Comparison of ENCODE assay signal across 8 cellular contexts in genomic region chr2:111463956-111464355, GRCh38.
DNase-seq lines count a peak whose midpoint lies in the region; ATAC-seq and TF ChIP-seq lines count a peak whose summit lies in the region.
"Not testable (repeated sequence)": the region's sequence is repeated elsewhere in the genome, so short reads cannot be mapped to it uniquely, and the experiment has no call there.

No MANE protein-coding gene starts in this region.

- not testable (repeated sequence) for TF ChIP-seq CTCF in DOHH2 (IDR thresholded peaks at IDR 0.05; ENCODE audit: low read depth, low read length, poor library complexity, severe bottlenecking); Peyer's patch (IDR thresholded peaks at IDR 0.05)

- H3K27ac Mint-ChIP-seq in activated naive CD4-positive, alpha-beta T cell treated with anti-CD3 and anti-CD28 coated beads, Interleukin-2, amount 50 U/mL, for 72 hours: not testable (repeated sequence)
- H3K27ac Mint-ChIP-seq in immature natural killer cell: peak overlapping the region in 3 of 6 donors; percentile 55 to 73 (median 61)
- peak overlapping the region; percentile 35 for H3K27ac Mint-ChIP-seq in stimulated activated memory B cell treated with anti-CD40 and anti-IgM and Interleukin-4, amounts not matched to agents 10 μg/mL and 1 μg/mL and 100 μg/mL, for 72 hours

- H3K4me3 Mint-ChIP-seq in immature natural killer cell: peak overlapping the region in 2 of 5 donors; percentile 47
- H3K4me3 Mint-ChIP-seq in stimulated activated memory B cell treated with anti-CD40 and anti-IgM and Interleukin-4, amounts not matched to agents 10 μg/mL and 1 μg/mL and 100 μg/mL, for 72 hours: not testable (repeated sequence)

- peak overlapping the region; percentile 50 for H3K4me3 ChIP-seq in DOHH2 (ENCODE audit: low read length)
- H3K4me3 ChIP-seq in Peyer's patch: peak overlapping the region in 1 of 4 donors; percentile 14

- H3K9me2 ChIP-seq in DOHH2 (replicated peaks; ENCODE audit: control insufficient read depth, low read length): not testable (repeated sequence)

- H3K27me3 ChIP-seq in DOHH2 (ENCODE audit: control insufficient read depth, low read length); Peyer's patch: not testable (repeated sequence)

- not testable (repeated sequence) for H3F3A ChIP-seq in DOHH2 (ENCODE audit: control insufficient read depth, insufficient read depth)

- not testable (repeated sequence) for H3K79me2 ChIP-seq in DOHH2 (ENCODE audit: control insufficient read depth, low read length)

- peaks cover 17% of the 10 kb centered on the region for H3K4me1 ChIP-seq in DOHH2 (ENCODE audit: control insufficient read depth, low read length)
- H3K4me1 ChIP-seq in Peyer's patch: not testable (repeated sequence)

- not testable (repeated sequence) for H3K4me1 Mint-ChIP-seq in immature natural killer cell; stimulated activated memory B cell treated with anti-CD40 and anti-IgM and Interleukin-4, amounts not matched to agents 10 μg/mL and 1 μg/mL and 100 μg/mL, for 72 hours

- not testable (repeated sequence) for H4K20me1 ChIP-seq in DOHH2 (ENCODE audit: control insufficient read depth, insufficient read depth, low read depth, low read length)

- not testable (repeated sequence) for H3K9me3 ChIP-seq in DOHH2 (ENCODE audit: control insufficient read depth, insufficient read depth, low read length); Peyer's patch

- not testable (repeated sequence) for H3K27ac ChIP-seq in DOHH2 (ENCODE audit: low read depth, low read length)
- H3K27ac ChIP-seq in Peyer's patch: peak overlapping the region in 2 of 4 donors; percentile 49 to 57

- peak overlapping the region; percentile 48 for H3K4me2 ChIP-seq in DOHH2 (ENCODE audit: low read length)

- not testable (repeated sequence) for H3K36me3 ChIP-seq in DOHH2 (ENCODE audit: control insufficient read depth, low read length); Peyer's patch

- H3K36me3 Mint-ChIP-seq in activated naive CD4-positive, alpha-beta T cell treated with anti-CD3 and anti-CD28 coated beads, Interleukin-2, amount 50 U/mL, for 72 hours; immature natural killer cell; stimulated activated memory B cell treated with anti-CD40 and anti-IgM and Interleukin-4, amounts not matched to agents 10 μg/mL and 1 μg/mL and 100 μg/mL, for 72 hours: not testable (repeated sequence)

- H3K9me3 Mint-ChIP-seq in activated naive CD4-positive, alpha-beta T cell treated with anti-CD3 and anti-CD28 coated beads, Interleukin-2, amount 50 U/mL, for 72 hours; immature natural killer cell; stimulated activated memory B cell treated with anti-CD40 and anti-IgM and Interleukin-4, amounts not matched to agents 10 μg/mL and 1 μg/mL and 100 μg/mL, for 72 hours: not testable (repeated sequence)

- H3K27me3 Mint-ChIP-seq in immature natural killer cell (ENCODE audit: low read depth in 3 of 3); stimulated activated memory B cell treated with anti-CD40 and anti-IgM and Interleukin-4, amounts not matched to agents 10 μg/mL and 1 μg/mL and 100 μg/mL, for 72 hours: not testable (repeated sequence)

- not testable (repeated sequence) for TF ChIP-seq POLR2A in Peyer's patch (IDR thresholded peaks at IDR 0.05)

- DNase-seq in Peyer's patch: peak in 2 of 3 donors; percentile 50 to 67
- not testable (repeated sequence) for DNase-seq in activated naive CD4-positive, alpha-beta T cell treated with anti-CD3 and anti-CD28 coated beads, Interleukin-2, amount 50 U/mL, for 72 hours (ENCODE audit: low spot score in 2 of 2)
- DNase-seq in immature natural killer cell: peak; percentile 50 to 61 (median 52)

- ATAC-seq in GM19397 (IDR thresholded peaks at IDR 0.05; ENCODE audit: unreplicated experiment) (peak; percentile 94), HG02610 (IDR thresholded peaks at IDR 0.05; ENCODE audit: unreplicated experiment) (peak; percentile 85), HG03175 (IDR thresholded peaks at IDR 0.05; ENCODE audit: unreplicated experiment) (peak; percentile 95)
- peak; percentile 81 for ATAC-seq in activated naive CD4-positive, alpha-beta T cell treated with anti-CD3 and anti-CD28 coated beads, Interleukin-2, amount 50 U/mL, for 72 hours
- peak; percentile 98 for ATAC-seq in stimulated activated memory B cell treated with anti-CD40 and anti-IgM and Interleukin-4, amounts not matched to agents 10 μg/mL and 1 μg/mL and 100 μg/mL, for 72 hours
